ENCODE assay signal across 13 cellular contexts in the genomic region with DNA sequence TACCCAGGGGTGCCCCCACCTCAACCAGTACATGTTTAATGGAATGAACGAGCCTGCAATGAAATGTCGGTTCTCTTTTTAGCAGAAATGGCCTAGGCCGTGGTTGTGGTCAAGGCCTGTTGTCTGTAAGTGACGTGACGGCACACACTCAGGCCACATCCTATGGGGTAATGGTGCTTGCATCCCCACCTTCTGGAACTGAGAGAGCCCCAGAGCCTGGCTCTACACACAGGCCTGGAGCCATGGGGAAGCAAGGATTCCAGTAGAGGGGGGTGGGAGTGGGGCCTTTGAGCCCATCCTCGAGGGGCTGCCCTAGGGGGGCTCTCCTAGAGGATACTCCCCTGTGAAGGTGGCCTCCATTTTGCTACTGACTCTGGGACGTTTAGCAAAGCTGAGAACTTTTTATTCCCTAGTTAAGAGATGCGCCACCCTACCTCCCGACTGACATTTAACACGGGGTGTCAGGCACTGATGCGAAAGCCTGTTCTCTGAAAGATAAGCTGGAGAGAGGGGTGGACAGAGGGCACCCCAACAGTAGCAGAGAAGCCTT. TPM values are rescaled to one million over a fixed set of nuclear protein-coding genes. Genes with fewer than 3 reads are reported as not detected.
DNase-seq lines count a peak whose midpoint lies in the region; ATAC-seq, FAIRE-seq and TF ChIP-seq lines count a peak whose summit lies in the region.
"Had no signal": no experiment of that assay in that cellular context is flagged by ENCODE, and none has a peak within 500 bp of the region (broad histone marks: within the 10 kb centered on the region; RNA-seq: fewer than 3 reads in every experiment).

No MANE protein-coding gene starts in this region.

- H3K9ac ChIP-seq in BLaER1 treated with 17β-estradiol and CSF1 and Interleukin-3, amounts not matched to agents 10 nM and 100 nM, result 0 out of 22 replicates have a peak overlapping the region, but pooled peaks of 1 of the 11 experiments have one; percentile 3

- H3K9me3 ChIP-seq in BLaER1 treated with 17β-estradiol and CSF1 and Interleukin-3, amounts not matched to agents 10 nM and 100 nM (replicated peaks in 1 of 11), result no peaks in the 10 kb centered on the region
- H3K9me3 ChIP-seq in lower lobe of right lung, result no peaks in the 10 kb centered on the region

- H3K27me3 ChIP-seq in BLaER1 treated with 17β-estradiol and CSF1 and Interleukin-3, amounts not matched to agents 10 nM and 100 nM, result no peaks in the 10 kb centered on the region
- no peaks in the 10 kb centered on the region for H3K27me3 ChIP-seq in lower lobe of right lung (ENCODE audit: low read depth)

- H4K20me1 ChIP-seq in BLaER1 treated with 17β-estradiol and CSF1 and Interleukin-3, amounts not matched to agents 10 nM and 100 nM, result peaks cover 4 to 90% (median 30%) of the 10 kb centered on the region in 11 experiments; a peak in 20 of 22 replicates

- peak overlapping the region in 9 of 11 experiments; percentile 1 to 70 (median 54); a peak in 14 of 22 replicates for H3K4me2 ChIP-seq in BLaER1 treated with 17β-estradiol and CSF1 and Interleukin-3, amounts not matched to agents 10 nM and 100 nM

- ATAC-seq in lower lobe of right lung, result peak; percentile 49 to 68
- ATAC-seq in HG02870 (IDR thresholded peaks at IDR 0.05; ENCODE audit: unreplicated experiment), result no peak
- no peak for ATAC-seq in HG02938 (IDR thresholded peaks at IDR 0.05; ENCODE audit: unreplicated experiment)
- ATAC-seq: activated T-cell treated with anti-CD3 and anti-CD28 coated beads, Interleukin-2, amount 50 U/mL, for 4 hours; WTC11 had no signal

- H3K27ac ChIP-seq in BLaER1 treated with 17β-estradiol and CSF1 and Interleukin-3, amounts not matched to agents 10 nM and 100 nM, result peak overlapping the region in 3 of 11 experiments; percentile 20 to 44 (median 37); a peak in 5 of 22 replicates
- no peak overlapping the region for H3K27ac ChIP-seq in lower lobe of right lung

- peak; percentile 18 for FAIRE-seq in GM19239 (lab: Jason Lieb, UNC)

- peaks cover 0 to 10% (median 0%) of the 10 kb centered on the region in 11 experiments; a peak in 1 of 22 replicates for H3K36me3 ChIP-seq in BLaER1 treated with 17β-estradiol and CSF1 and Interleukin-3, amounts not matched to agents 10 nM and 100 nM
- H3K36me3 ChIP-seq in lower lobe of right lung, result no peaks in the 10 kb centered on the region

- no peak overlapping the region for H3K4me3 ChIP-seq in BLaER1 treated with 17β-estradiol and CSF1 and Interleukin-3, amounts not matched to agents 10 nM and 100 nM
- no peak overlapping the region for H3K4me3 ChIP-seq in lower lobe of right lung

- TF ChIP-seq CTCF in lower lobe of right lung (IDR thresholded peaks at IDR 0.05), result no peak

- intact Hi-C loops in lower lobe of right lung (cut with DNase I), result no loop called here

- H3K4me1 ChIP-seq in BLaER1 treated with 17β-estradiol and CSF1 and Interleukin-3, amounts not matched to agents 10 nM and 100 nM, result peaks cover 28 to 74% (median 45%) of the 10 kb centered on the region in 10 experiments
- H3K4me1 ChIP-seq in lower lobe of right lung, result peaks cover 67% of the 10 kb centered on the region

- DNase-seq in GM19239 (ENCODE audit: insufficient read length, low spot score) (no peak), NOMO-1 treated with dmso at 0.1 percent for 144 hours (lab: John Stamatoyannopoulos, UW; ENCODE audit: unreplicated experiment) (peak; percentile 27), lower lobe of right lung (no peak), DMS 273 (lab: John Stamatoyannopoulos, UW; ENCODE audit: unreplicated experiment) (no peak), HUDEP-2 (lab: John Stamatoyannopoulos, UW; ENCODE audit: unreplicated experiment in 76 of 76) (no peak)
- DNase-seq: activated T-cell treated with anti-CD3 and anti-CD28 coated beads, Interleukin-2, amount 50 U/mL, for 4 hours; foreskin melanocyte; NCI-H146; NCI-H774 had no signal

RNA-seq across cellular contexts. Expression of a gene that starts 6.6 kb away (rescaled TPM):
- 70.6 TPM for total RNA-seq in lower lobe of right lung

Comparison
In these comparisons a context has a peak if more than half of its experiments do, and no peak if none do; other contexts are left out.
1. ATAC-seq: peak in lower lobe of right lung (2 of 2); none in HG02870 (single experiment) and HG02938 (single experiment).